In genomic region chrX:7067266-7067665, GRCh38 we compare ENCODE assay signal across 19 cellular contexts.
DNase-seq lines count a peak whose midpoint lies in the region.
"Had no signal": no experiment of that assay in that cellular context is flagged by ENCODE, and none has a peak within 500 bp of the region (broad histone marks: within the 10 kb centered on the region; RNA-seq: fewer than 3 reads in every experiment).

No MANE protein-coding gene starts in this region.

- H3K4me3 ChIP-seq in BLaER1 = no peak overlapping the region
- H3K4me3 ChIP-seq in Karpas-422 (ENCODE audit: low read length) = no peak overlapping the region
- H3K4me3 ChIP-seq: A549, GM23338 had no signal

- H3K9ac ChIP-seq in BLaER1 = no peak overlapping the region
- no peak overlapping the region for H3K9ac ChIP-seq in Karpas-422 (ENCODE audit: low read length)

- H3K4me2 ChIP-seq in BLaER1 = peak overlapping the region; percentile 14; the same call in 1 of the 2 replicates
- no peak overlapping the region for H3K4me2 ChIP-seq in Karpas-422 (ENCODE audit: low read depth, low read length, poor library complexity, severe bottlenecking)
- H3K4me2 ChIP-seq: A549, GM23338 had no signal

- H3K36me3 ChIP-seq in BLaER1 (peaks cover 81% of the 10 kb centered on the region), Karpas-422 (ENCODE audit: insufficient read depth, low read length) (no peaks in the 10 kb centered on the region; the same call in 1 of the 2 replicates)
- H3K36me3 ChIP-seq: BE2C had no signal

- no peaks in the 10 kb centered on the region for H3K9me2 ChIP-seq in Karpas-422 (replicated peaks; ENCODE audit: insufficient read depth, low read length)

- no peak overlapping the region for H2AFZ ChIP-seq in Karpas-422 (ENCODE audit: low read length)
- H2AFZ ChIP-seq: GM23338 had no signal

- H3K27ac ChIP-seq in BLaER1 (0 out of 2 replicates have a peak overlapping the region, but pooled peaks have one; percentile 13), Karpas-422 (ENCODE audit: low read length) (peak overlapping the region; percentile 27)
- H3K27ac ChIP-seq: A549 had no signal

- no peaks in the 10 kb centered on the region for H4K20me1 ChIP-seq in BLaER1
- no peaks in the 10 kb centered on the region for H4K20me1 ChIP-seq in Karpas-422 (ENCODE audit: insufficient read depth, low read depth, low read length)

- peak; percentile 53 for DNase-seq in G401 (ENCODE audit: low spot score)
- DNase-seq in Karpas-422 = no peak
- peak; percentile 33 for DNase-seq in cerebellar cortex (ENCODE audit: low spot score)
- DNase-seq in Kasumi-1 (lab: John Stamatoyannopoulos, UW) = no peak
- no peak for DNase-seq in HK-2 (ENCODE audit: unreplicated experiment)
- no peak for DNase-seq in DMS153 treated with DMSO at 0.1 percent for 48 hours (lab: John Stamatoyannopoulos, UW; ENCODE audit: unreplicated experiment)
- DNase-seq: 8988T; ACHN; AML-193; BE2C; Calu3; CD4-positive, alpha-beta memory T cell; COR-L47; EL; GF-D8; H9 had no signal

- H3K79me2 ChIP-seq in Karpas-422 (ENCODE audit: low read length) = peaks cover 49% of the 10 kb centered on the region

- in situ Hi-C loops in G401 (cut with HindIII; ENCODE audit: low sequenced_read_pairs) = no loop called here

- H3K9me3 ChIP-seq in BLaER1 (peaks cover 29% of the 10 kb centered on the region), Karpas-422 (ENCODE audit: low read length) (no peaks in the 10 kb centered on the region)
- H3K9me3 ChIP-seq: A549, BE2C had no signal

- H3K4me1 ChIP-seq in BLaER1 (peaks cover 46% of the 10 kb centered on the region), Karpas-422 (ENCODE audit: low read length) (peaks cover 51% of the 10 kb centered on the region)
- H3K4me1 ChIP-seq: A549, BE2C had no signal

- H3K27me3 ChIP-seq in BLaER1 = no peaks in the 10 kb centered on the region
- no peaks in the 10 kb centered on the region for H3K27me3 ChIP-seq in Karpas-422 (ENCODE audit: low read length)
- H3K27me3 ChIP-seq: BE2C had no signal

Comparison
In these comparisons a context has a peak if more than half of its experiments do, and no peak if none do; other contexts are left out.
1. DNase-seq: peak in G401 (single experiment) and cerebellar cortex (single experiment); none in Karpas-422 (single experiment), Kasumi-1 (0 of 2), HK-2 (single experiment) and DMS153 treated with DMSO at 0.1 percent for 48 hours (single experiment).